In genomic region chr14:66174453-66174891, GRCh38 we compare ENCODE assay signal across 15 cellular contexts.
"Had no signal": no experiment of that assay in that cellular context is flagged by ENCODE, and none has a peak within 500 bp of the region (broad histone marks: within the 10 kb centered on the region; RNA-seq: fewer than 3 reads in every experiment).

No MANE protein-coding gene starts in this region.

- H3K4me1 ChIP-seq: colonic mucosa, spleen had no signal

- H3K27ac ChIP-seq: cardiac muscle cell, colonic mucosa, neutrophil, spleen had no signal

- H3K9me3 ChIP-seq: colonic mucosa, neutrophil had no signal

- H3K4me3 ChIP-seq: cardiac muscle cell, colonic mucosa, spleen had no signal

- H3K27me3 ChIP-seq: cardiac muscle cell, colonic mucosa, neutrophil had no signal

- H3K36me3 ChIP-seq: cardiac muscle cell, colonic mucosa, neutrophil, spleen had no signal

- DNase-seq: activated CD4-positive, alpha-beta T cell treated with anti-CD3 and anti-CD28 coated beads for 48 hours; activated CD8-positive, alpha-beta memory T cell treated with anti-CD3 and anti-CD28 coated beads, Interleukin-2, amount 50 U/mL, for 48 hours; activated CD8-positive, alpha-beta T cell treated with anti-CD3 and anti-CD28 coated beads, Interleukin-2, amount 10 ng/mL, durations not matched to agents 7 days and 5 days; colonic mucosa; effector CD8-positive, alpha-beta T cell; glutamatergic neuron; immature natural killer cell; naive thymus-derived CD4-positive, alpha-beta T cell; spleen; stimulated activated CD4-positive, alpha-beta T cell treated with anti-CD3 and anti-CD28 coated beads, Interleukin-1b, Interleukin-23, amount 100 ng/mL, for 48 hours; stimulated activated naive B cell treated with anti-CD40 and anti-IgM and Interleukin-4, amounts not matched to agents 10 μg/mL and 1 μg/mL and 100 μg/mL, for 72 hours; substantia nigra; trophoblast cell had no signal

- ATAC-seq: activated CD8-positive, alpha-beta T cell treated with anti-CD3 and anti-CD28 coated beads, Interleukin-2, amount 10 ng/mL, durations not matched to agents 7 days and 5 days; naive thymus-derived CD4-positive, alpha-beta T cell; stimulated activated naive B cell treated with anti-CD40 and anti-IgM and Interleukin-4, amounts not matched to agents 10 μg/mL and 1 μg/mL and 100 μg/mL, for 72 hours had no signal
